8 cellular contexts compared by ENCODE assay signal in genomic region chr3:90091557-90091956, GRCh38.
DNase-seq lines count a peak whose midpoint lies in the region; ATAC-seq and TF ChIP-seq lines count a peak whose summit lies in the region.

No MANE protein-coding gene starts in this region.

- no peak overlapping the region for H3K4me3 Mint-ChIP-seq in stimulated activated effector memory CD8-positive, alpha-beta T cell treated with anti-CD3 and anti-CD28 coated beads, Interleukin-12 subunit alpha, Interleukin-12 subunit beta, amount 100 ng/mL, for 72 hours

- peaks cover 9% of the 10 kb centered on the region for H3K9me3 Mint-ChIP-seq in stimulated activated effector memory CD8-positive, alpha-beta T cell treated with anti-CD3 and anti-CD28 coated beads, Interleukin-12 subunit alpha, Interleukin-12 subunit beta, amount 100 ng/mL, for 72 hours

- H4K20me1 ChIP-seq in OCI-LY7 (ENCODE audit: insufficient read depth, low read length), result no peaks in the 10 kb centered on the region

- H3K4me3 ChIP-seq in OCI-LY7 (ENCODE audit: low read depth, low read length, poor library complexity, severe bottlenecking), result no peak overlapping the region
- H3K4me3 ChIP-seq in fibroblast of mammary gland (ENCODE audit: control insufficient read depth, low read depth, low read length), result no peak overlapping the region
- H3K4me3 ChIP-seq in prostate gland, result no peak overlapping the region

- no peaks in the 10 kb centered on the region for H3K9me2 ChIP-seq in OCI-LY7 (ENCODE audit: insufficient read depth, low read length)

- no peaks in the 10 kb centered on the region for H3K4me1 Mint-ChIP-seq in stimulated activated effector memory CD8-positive, alpha-beta T cell treated with anti-CD3 and anti-CD28 coated beads, Interleukin-12 subunit alpha, Interleukin-12 subunit beta, amount 100 ng/mL, for 72 hours

- BruUV-seq in OCI-LY7 (replicated peaks; lab: Mats Ljungman, UMichigan), result no TSS peak

- no peaks in the 10 kb centered on the region for H3K36me3 ChIP-seq in OCI-LY7 (ENCODE audit: insufficient read depth, low read length)
- H3K36me3 ChIP-seq in prostate gland, result no peaks in the 10 kb centered on the region

- H3K36me3 Mint-ChIP-seq in stimulated activated effector memory CD8-positive, alpha-beta T cell treated with anti-CD3 and anti-CD28 coated beads, Interleukin-12 subunit alpha, Interleukin-12 subunit beta, amount 100 ng/mL, for 72 hours, result no peaks in the 10 kb centered on the region

- H3K27ac ChIP-seq in OCI-LY7 (ENCODE audit: low read depth, low read length, poor library complexity, severe bottlenecking) (no peak overlapping the region), prostate gland (no peak overlapping the region)

- TF ChIP-seq CTCF in OCI-LY7 (conservative IDR thresholded peaks at IDR 0.05; ENCODE audit: low read length) (peak; percentile 70), fibroblast of mammary gland (conservative IDR thresholded peaks at IDR 0.05; ENCODE audit: control insufficient read depth, insufficient read depth, low read depth, low read length) (peak; percentile 55), prostate gland (IDR thresholded peaks at IDR 0.05) (peak in 3 of 4 experiments; percentile 12 to 39 (median 21))

- no peaks in the 10 kb centered on the region for H3K4me1 ChIP-seq in OCI-LY7 (ENCODE audit: insufficient read depth, low read length, poor library complexity, severe bottlenecking)
- no peaks in the 10 kb centered on the region for H3K4me1 ChIP-seq in prostate gland (replicated peaks)

- CTCF ChIA-PET in OCI-LY7 (lab: Charles Lee; ENCODE audit: unreplicated experiment), result no interaction called here

- no peak overlapping the region for H3K4me2 ChIP-seq in OCI-LY7 (ENCODE audit: low read length)

- peak; percentile 11 for DNase-seq in OCI-LY7 (ENCODE audit: low spot score)
- DNase-seq in fibroblast of mammary gland (ENCODE audit: low read depth), result peak; percentile 58
- peak; percentile 4 for DNase-seq in prostate gland (ENCODE audit: low spot score)
- DNase-seq in stimulated activated effector memory CD8-positive, alpha-beta T cell treated with anti-CD3 and anti-CD28 coated beads, Interleukin-12 subunit alpha, Interleukin-12 subunit beta, amount 100 ng/mL, for 72 hours (ENCODE audit: low spot score in 2 of 2), result no peak

- TF ChIP-seq POLR2A in GM18505 (IDR thresholded peaks at IDR 0.05; ENCODE audit: borderline replicate concordance, extremely low read depth, insufficient read depth, insufficient read length) (no peak), prostate gland (IDR thresholded peaks at IDR 0.05) (no peak)

- H3K27ac Mint-ChIP-seq in stimulated activated effector memory CD8-positive, alpha-beta T cell treated with anti-CD3 and anti-CD28 coated beads, Interleukin-12 subunit alpha, Interleukin-12 subunit beta, amount 100 ng/mL, for 72 hours, result no peak overlapping the region

- no peaks in the 10 kb centered on the region for H3K79me2 ChIP-seq in OCI-LY7 (ENCODE audit: insufficient read depth, low read depth, low read length)

- no peaks in the 10 kb centered on the region for H3K27me3 ChIP-seq in prostate gland (replicated peaks; ENCODE audit: insufficient read depth)

- no peak overlapping the region for H2AFZ ChIP-seq in OCI-LY7 (ENCODE audit: low read length)

- no peaks in the 10 kb centered on the region for H3K9me3 ChIP-seq in OCI-LY7 (ENCODE audit: low read length)
- H3K9me3 ChIP-seq in prostate gland, result no peaks in the 10 kb centered on the region

- ATAC-seq in GM18505 (IDR thresholded peaks at IDR 0.05; ENCODE audit: unreplicated experiment) (peak; percentile 90), HG03457 (IDR thresholded peaks at IDR 0.05; ENCODE audit: unreplicated experiment) (peak; percentile 73), HG03095 (IDR thresholded peaks at IDR 0.05; ENCODE audit: unreplicated experiment) (no peak), HG02973 (IDR thresholded peaks at IDR 0.05; ENCODE audit: unreplicated experiment) (no peak)
- no peak for ATAC-seq in stimulated activated effector memory CD8-positive, alpha-beta T cell treated with anti-CD3 and anti-CD28 coated beads, Interleukin-12 subunit alpha, Interleukin-12 subunit beta, amount 100 ng/mL, for 72 hours

- POLR2A ChIA-PET in OCI-LY7 (lab: Charles Lee), result no interaction called here

- WGBS in prostate gland, result 23% methylated on average over 2 of the region's 2 CpGs

- intact Hi-C loops in OCI-LY7 (cut with micrococcal nuclease; ENCODE audit: unreplicated experiment), result loop anchor here (10.0 kb wide), 1 partner anchor 1887 kb away; no protein-coding TSS in a partner anchor
- intact Hi-C loops in prostate gland (cut with DNase I), result loop anchor here (5.0 to 10.0 kb wide), 2 partner anchors 987 to 1889 kb away; partner anchors contain the start of gene EPHA3

Comparison
In these comparisons a context has a peak if more than half of its experiments do, and no peak if none do; other contexts are left out.
1. ATAC-seq: peak in GM18505 (single experiment) and HG03457 (single experiment); none in HG03095 (single experiment), stimulated activated effector memory CD8-positive, alpha-beta T cell treated with anti-CD3 and anti-CD28 coated beads, Interleukin-12 subunit alpha, Interleukin-12 subunit beta, amount 100 ng/mL, for 72 hours (single experiment) and HG02973 (single experiment).
2. DNase-seq: peak in OCI-LY7 (single experiment), fibroblast of mammary gland (single experiment) and prostate gland (single experiment); none in stimulated activated effector memory CD8-positive, alpha-beta T cell treated with anti-CD3 and anti-CD28 coated beads, Interleukin-12 subunit alpha, Interleukin-12 subunit beta, amount 100 ng/mL, for 72 hours (0 of 2).
3. Peak in every context shown above with its lines, with median percentiles within 50 percentile points of each other: CTCF ChIP-seq.